Comparison of ENCODE assay signal across 1 cellular context in genomic region chr11:119797137-119797611, GRCh38.
TF ChIP-seq lines count a peak whose summit lies in the region.

No MANE protein-coding gene starts in this region.

TF ChIP-seq in GM23338, 12 proteins besides CTCF, POLR2A, EP300 and RAD21 (continued from another document):
- TF ChIP-seq ZNF462 (CRISPR knock-in tag; IDR thresholded peaks at IDR 0.05) (no peak), ZNF114 (CRISPR knock-in tag; IDR thresholded peaks at IDR 0.05) (no peak)
